In genomic region chr3:153641321-153641720, GRCh38 we compare ENCODE assay signal across 19 cellular contexts.
"Had no signal": no experiment of that assay in that cellular context is flagged by ENCODE, and none has a peak within 500 bp of the region (broad histone marks: within the 10 kb centered on the region; RNA-seq: fewer than 3 reads in every experiment).

No MANE protein-coding gene starts in this region.

- H3K4me3 ChIP-seq: breast epithelium, dorsolateral prefrontal cortex, esophagus squamous epithelium, heart left ventricle, smooth muscle cell, uterus had no signal

- H3K4me3 Mint-ChIP-seq: activated naive CD8-positive, alpha-beta T cell treated with anti-CD3 and anti-CD28 coated beads for 36 hours; activated T-cell treated with anti-CD3 and anti-CD28 coated beads, Interleukin-2, amount 50 U/mL, for 24 hours; central memory CD8-positive, alpha-beta T cell; nephron; stimulated activated memory B cell treated with anti-CD40 and anti-IgM and Interleukin-4, amounts not matched to agents 10 μg/mL and 1 μg/mL and 100 μg/mL, for 72 hours had no signal

- H3K9ac ChIP-seq: parathyroid adenoma had no signal

- DNase-seq: activated CD4-positive, CD25-positive, alpha-beta regulatory T cell treated with anti-CD3 and anti-CD28 coated beads, Interleukin-2, amount 50 U/mL, for 72 hours; activated CD8-positive, alpha-beta memory T cell treated with anti-CD3 and anti-CD28 coated beads, Interleukin-2, amount 50 U/mL, for 4 hours; activated naive CD4-positive, alpha-beta T cell treated with Interleukin-2 at 50 U/mL for 16 hours; activated naive CD8-positive, alpha-beta T cell treated with anti-CD3 and anti-CD28 coated beads for 36 hours; activated T-cell treated with anti-CD3 and anti-CD28 coated beads, Interleukin-2, amount 50 U/mL, for 24 hours; dorsolateral prefrontal cortex; esophagus squamous epithelium; heart left ventricle; stimulated activated CD4-positive, alpha-beta T cell treated with anti-CD3 and anti-CD28 coated beads, Interleukin-15, amount 100 ng/mL, for 24 hours; trophoblast cell; uterus had no signal

- H3K4me1 ChIP-seq: breast epithelium, heart left ventricle, parathyroid adenoma, uterus had no signal

- H3K4me1 Mint-ChIP-seq: stimulated activated memory B cell treated with anti-CD40 and anti-IgM and Interleukin-4, amounts not matched to agents 10 μg/mL and 1 μg/mL and 100 μg/mL, for 72 hours had no signal

- H3K27ac ChIP-seq: breast epithelium, dorsolateral prefrontal cortex, heart left ventricle, parathyroid adenoma, uterus had no signal

- H3K36me3 ChIP-seq: breast epithelium, esophagus squamous epithelium, heart left ventricle, uterus had no signal

- H3K27me3 ChIP-seq: breast epithelium, dorsolateral prefrontal cortex, esophagus squamous epithelium, heart left ventricle, uterus had no signal

- H3K9me3 Mint-ChIP-seq: stimulated activated memory B cell treated with anti-CD40 and anti-IgM and Interleukin-4, amounts not matched to agents 10 μg/mL and 1 μg/mL and 100 μg/mL, for 72 hours had no signal

- ATAC-seq: heart left ventricle; sciatic nerve; stimulated activated memory B cell treated with anti-CD40 and anti-IgM and Interleukin-4, amounts not matched to agents 10 μg/mL and 1 μg/mL and 100 μg/mL, for 72 hours had no signal

- H3K9me3 ChIP-seq: esophagus squamous epithelium, uterus had no signal

- H3K27me3 Mint-ChIP-seq: activated naive CD8-positive, alpha-beta T cell treated with anti-CD3 and anti-CD28 coated beads for 36 hours; activated T-cell treated with anti-CD3 and anti-CD28 coated beads, Interleukin-2, amount 50 U/mL, for 24 hours; central memory CD8-positive, alpha-beta T cell; stimulated activated memory B cell treated with anti-CD40 and anti-IgM and Interleukin-4, amounts not matched to agents 10 μg/mL and 1 μg/mL and 100 μg/mL, for 72 hours had no signal

- H3K27ac Mint-ChIP-seq: activated naive CD8-positive, alpha-beta T cell treated with anti-CD3 and anti-CD28 coated beads for 36 hours; activated T-cell treated with anti-CD3 and anti-CD28 coated beads, Interleukin-2, amount 50 U/mL, for 24 hours; activated T-helper 2 cell treated with anti-CD3 and anti-CD28 coated beads, Interferon-gamma antibody, Interleukin-2, Interleukin-4, amounts not matched to agents 10 μg/mL and 5 μg/mL and 100 μg/mL, durations not matched to agents 14 hours and 24 hours and 36 hours; stimulated activated memory B cell treated with anti-CD40 and anti-IgM and Interleukin-4, amounts not matched to agents 10 μg/mL and 1 μg/mL and 100 μg/mL, for 72 hours had no signal

- H3K36me3 Mint-ChIP-seq: stimulated activated memory B cell treated with anti-CD40 and anti-IgM and Interleukin-4, amounts not matched to agents 10 μg/mL and 1 μg/mL and 100 μg/mL, for 72 hours had no signal
